ENCODE assay signal across 8 cellular contexts in the genomic region with DNA sequence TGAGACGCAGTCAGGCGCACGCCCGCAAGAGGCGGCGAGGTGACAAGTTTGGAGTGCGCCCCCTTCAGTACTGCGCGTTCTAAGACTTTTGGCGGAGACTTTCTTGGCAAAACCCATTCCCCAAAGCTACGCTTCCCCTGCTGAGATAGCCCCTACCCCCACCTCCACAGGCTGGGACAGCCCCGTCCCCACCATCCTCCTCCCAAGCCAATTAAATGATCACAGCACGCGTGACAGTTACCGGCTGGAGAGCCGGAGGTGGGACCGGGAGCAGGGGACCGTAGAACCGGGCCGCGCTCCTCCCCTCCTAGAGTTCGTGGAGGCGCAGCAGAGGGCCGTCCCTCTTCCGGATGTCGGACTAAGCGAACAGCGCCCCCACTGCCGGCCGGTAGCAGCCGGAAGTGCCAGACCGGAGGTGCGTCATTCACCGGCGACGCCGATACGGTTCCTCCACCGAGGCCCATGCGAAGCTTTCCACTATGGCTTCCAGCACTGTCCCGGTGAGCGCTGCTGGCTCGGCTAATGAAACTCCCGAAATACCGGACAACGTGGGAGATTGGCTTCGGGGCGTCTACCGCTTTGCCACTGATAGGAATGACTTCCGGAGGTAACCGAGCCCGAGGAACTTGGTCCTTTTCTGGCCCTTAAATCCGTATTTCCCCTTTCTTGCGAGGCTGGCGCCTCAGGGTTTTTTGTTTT. TPM values are rescaled to one million over a fixed set of nuclear protein-coding genes. Genes with fewer than 3 reads are reported as not detected.
DNase-seq lines count a peak whose midpoint lies in the region; ATAC-seq and TF ChIP-seq lines count a peak whose summit lies in the region.

A gene (plus strand): TSS at position 476 of the 699 bp plus-strand sequence. CDS start 4 bp downstream, at position 480.

- peaks cover 37% of the 10 kb centered on the region for H3K36me3 Mint-ChIP-seq in GM23338 (ENCODE audit: low read depth)
- peaks cover 11% of the 10 kb centered on the region for H3K36me3 Mint-ChIP-seq in natural killer cell treated with Interleukin-12 subunit alpha and Interleukin-12 subunit beta and Interleukin-15 and Interleukin-18, amount 100 ng/mL, for 72 hours

- H3K27ac ChIP-seq in GM23338 (ENCODE audit: low read depth) (peak within 1 kb of the TSS; percentile 96), fibroblast of lung (ENCODE audit: insufficient read depth, low read length) (peak within 1 kb of the TSS; percentile 97)

- peaks cover 13% of the 10 kb centered on the region; the same call in 1 of the 2 replicates for H3F3A ChIP-seq in GM23338 (replicated peaks; ENCODE audit: low read depth)

- peaks cover 5% of the 10 kb centered on the region; the same call in 1 of the 2 replicates for H4K20me1 ChIP-seq in GM23338 (replicated peaks; ENCODE audit: insufficient read depth)
- H4K20me1 ChIP-seq in fibroblast of lung (ENCODE audit: control insufficient read depth, extremely low read depth, insufficient read depth, low read length), result no peaks in the 10 kb centered on the region

- no peaks in the 10 kb centered on the region for H3K9me3 ChIP-seq in fibroblast of lung (ENCODE audit: control insufficient read depth, insufficient read depth, low read depth, low read length)

- peaks cover 38% of the 10 kb centered on the region for H3K27me3 ChIP-seq in GM23338 (ENCODE audit: insufficient read depth)
- H3K27me3 ChIP-seq in fibroblast of lung (ENCODE audit: control insufficient read depth, insufficient read depth, low read length), result no peaks in the 10 kb centered on the region

- H3K4me2 ChIP-seq in GM23338 (peak within 1 kb of the TSS; percentile 100), fibroblast of lung (ENCODE audit: extremely low read depth, insufficient read depth, low read length) (peak within 1 kb of the TSS; percentile 94)

- H3K9ac ChIP-seq in fibroblast of lung (ENCODE audit: insufficient read depth, low read length), result peak within 1 kb of the TSS; percentile 92

- peak within 1 kb of the TSS; percentile 94 for H3K4me3 Mint-ChIP-seq in GM23338
- peak within 1 kb of the TSS; percentile 95 for H3K4me3 Mint-ChIP-seq in natural killer cell treated with Interleukin-12 subunit alpha and Interleukin-12 subunit beta and Interleukin-15 and Interleukin-18, amount 100 ng/mL, for 72 hours

- H3K4me3 ChIP-seq in GM23338, result peak within 1 kb of the TSS; percentile 100
- peak within 1 kb of the TSS; percentile 98 to 100 (median 100) for H3K4me3 ChIP-seq in fibroblast of lung (replicated peaks in 1 of 4; ENCODE audit: control extremely low read depth in 1 of 4, insufficient read depth in 1 of 4, low read depth in 3 of 4, low read length in 4 of 4)

- H2AFZ ChIP-seq in GM23338 (peak within 1 kb of the TSS; percentile 94), fibroblast of lung (ENCODE audit: low read length) (peak within 1 kb of the TSS; percentile 88)

- TF ChIP-seq CTCF in GM23338 (conservative IDR thresholded peaks at IDR 0.05; ENCODE audit: low read depth in 2 of 2) (peak; percentile 77 to 80), fibroblast of lung (conservative IDR thresholded peaks at IDR 0.05 in 1 of 2, IDR thresholded peaks at IDR 0.05 in 1 of 2; ENCODE audit: low read depth in 1 of 2, low read length in 2 of 2) (peak; percentile 51 to 68)

- peaks cover 17% of the 10 kb centered on the region for H3K4me1 Mint-ChIP-seq in GM23338
- peaks cover 10% of the 10 kb centered on the region in 2 donors for H3K4me1 Mint-ChIP-seq in natural killer cell treated with Interleukin-12 subunit alpha and Interleukin-12 subunit beta and Interleukin-15 and Interleukin-18, amount 100 ng/mL, for 72 hours (ENCODE audit: low read depth in 2 of 2)

- peak; percentile 94 for DNase-seq in EL
- DNase-seq in GM23338 (ENCODE audit: low spot score), result peak; percentile 96
- DNase-seq in LHCN-M2 (ENCODE audit: low read depth), result peak; percentile 91
- peak; percentile 91 for DNase-seq in RPMI7951 (ENCODE audit: low read depth)
- peak; percentile 89 to 93 for DNase-seq in activated T-helper 1 cell treated with anti-CD3 and anti-CD28 coated beads, Interleukin-2, amount 50 U/mL, for 16 hours (ENCODE audit: low read depth in 1 of 2, low spot score in 1 of 2)
- peak; percentile 92 to 95 for DNase-seq in fibroblast of lung (ENCODE audit: low read depth in 2 of 2)
- peak; percentile 97 for DNase-seq in natural killer cell treated with Interleukin-12 subunit alpha and Interleukin-12 subunit beta and Interleukin-15 and Interleukin-18, amount 100 ng/mL, for 72 hours (ENCODE audit: low spot score)
- DNase-seq in stimulated activated naive CD8-positive, alpha-beta T cell treated with anti-CD3 and anti-CD28 coated beads, Interleukin-15, Interleukin-2, amounts not matched to agents 100 U/mL and 50 U/mL, for 24 hours, result peak; percentile 97

- peaks cover 13% of the 10 kb centered on the region for H3K4me1 ChIP-seq in GM23338 (ENCODE audit: insufficient read depth)
- peaks cover 4% of the 10 kb centered on the region for H3K4me1 ChIP-seq in fibroblast of lung (ENCODE audit: control insufficient read depth, extremely low read depth, insufficient read depth, low read length)

- peaks cover 22% of the 10 kb centered on the region for H3K79me2 ChIP-seq in GM23338 (replicated peaks; ENCODE audit: insufficient read depth)
- peaks cover 13% of the 10 kb centered on the region for H3K79me2 ChIP-seq in fibroblast of lung (ENCODE audit: control insufficient read depth, insufficient read depth, low read length)

- H3K27me3 Mint-ChIP-seq in GM23338 (ENCODE audit: insufficient read depth, low read depth, poor library complexity), result peaks cover 47% of the 10 kb centered on the region
- H3K27me3 Mint-ChIP-seq in natural killer cell treated with Interleukin-12 subunit alpha and Interleukin-12 subunit beta and Interleukin-15 and Interleukin-18, amount 100 ng/mL, for 72 hours, result no peaks in the 10 kb centered on the region

- H3K9me2 ChIP-seq in GM23338 (ENCODE audit: insufficient read depth), result no peaks in the 10 kb centered on the region

- H3K9me3 Mint-ChIP-seq in GM23338, result peaks cover 7% of the 10 kb centered on the region; the same call in 2 of the 3 replicates
- no peaks in the 10 kb centered on the region for H3K9me3 Mint-ChIP-seq in natural killer cell treated with Interleukin-12 subunit alpha and Interleukin-12 subunit beta and Interleukin-15 and Interleukin-18, amount 100 ng/mL, for 72 hours

- peak within 1 kb of the TSS; percentile 98 for H3K27ac Mint-ChIP-seq in GM23338
- peak within 1 kb of the TSS; percentile 91 for H3K27ac Mint-ChIP-seq in natural killer cell treated with Interleukin-12 subunit alpha and Interleukin-12 subunit beta and Interleukin-15 and Interleukin-18, amount 100 ng/mL, for 72 hours

- peak; percentile 74 for ATAC-seq in GM23338
- ATAC-seq in natural killer cell treated with Interleukin-12 subunit alpha and Interleukin-12 subunit beta and Interleukin-15 and Interleukin-18, amount 100 ng/mL, for 72 hours, result peak; percentile 91 to 92
- peak; percentile 91 for ATAC-seq in stimulated activated naive CD8-positive, alpha-beta T cell treated with anti-CD3 and anti-CD28 coated beads, Interleukin-15, Interleukin-2, amounts not matched to agents 100 U/mL and 50 U/mL, for 24 hours

- H3K36me3 ChIP-seq in GM23338 (ENCODE audit: insufficient read depth) (peaks cover 23% of the 10 kb centered on the region; the same call in 1 of the 2 replicates), fibroblast of lung (ENCODE audit: control insufficient read depth, insufficient read depth, low read length) (peaks cover 3% of the 10 kb centered on the region)

TF ChIP-seq in GM23338, 12 proteins besides CTCF, POLR2A, EP300 and RAD21 (continues in another document):
- TF ChIP-seq ZNF331 (CRISPR knock-in tag; IDR thresholded peaks at IDR 0.05; ENCODE audit: low read depth) (no peak), POLR2AphosphoS5 (IDR thresholded peaks at IDR 0.05; ENCODE audit: low read depth) (peak; percentile 91), CREB1 (CRISPR knock-in tag; IDR thresholded peaks at IDR 0.05; ENCODE audit: low read depth) (peak; percentile 97), ZNF114 (CRISPR knock-in tag; IDR thresholded peaks at IDR 0.05) (no peak), JUNB (IDR thresholded peaks at IDR 0.05; ENCODE audit: unreplicated experiment) (no peak)
- TF ChIP-seq, protein P1, sequence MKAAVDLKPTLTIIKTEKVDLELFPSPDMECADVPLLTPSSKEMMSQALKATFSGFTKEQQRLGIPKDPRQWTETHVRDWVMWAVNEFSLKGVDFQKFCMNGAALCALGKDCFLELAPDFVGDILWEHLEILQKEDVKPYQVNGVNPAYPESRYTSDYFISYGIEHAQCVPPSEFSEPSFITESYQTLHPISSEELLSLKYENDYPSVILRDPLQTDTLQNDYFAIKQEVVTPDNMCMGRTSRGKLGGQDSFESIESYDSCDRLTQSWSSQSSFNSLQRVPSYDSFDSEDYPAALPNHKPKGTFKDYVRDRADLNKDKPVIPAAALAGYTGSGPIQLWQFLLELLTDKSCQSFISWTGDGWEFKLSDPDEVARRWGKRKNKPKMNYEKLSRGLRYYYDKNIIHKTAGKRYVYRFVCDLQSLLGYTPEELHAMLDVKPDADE (IDR thresholded peaks at IDR 0.05), result peak; percentile 86

RNA-seq across cellular contexts. Expression of the gene that starts here (rescaled TPM):
- 180 and 195 TPM in 2 replicates for total RNA-seq in GM23338 (2014; rRNA removed; shearing (Covaris generic))
- polyA plus RNA-seq in GM23338 (2016; fragmentation: Nextera tagmentation; extraction: Ambion mirVana), result 357 and 372 TPM in 2 replicates
- total RNA-seq in LHCN-M2 (2014; rRNA removed), result 157 and 160 TPM in 2 replicates
- 293 TPM for polyA plus RNA-seq in LHCN-M2 (2012)
- 228 and 261 TPM in 2 replicates for total RNA-seq in RPMI7951 (2014; rRNA removed; shearing (Covaris generic))
- total RNA-seq in fibroblast of lung, result 53.4 and 54.7 TPM in 2 replicates
- polyA plus RNA-seq in fibroblast of lung, result 324 and 506 TPM in 2 replicates
- 245 and 334 TPM in 2 replicates for polyA plus RNA-seq in fibroblast of lung (2012)
- polyA minus RNA-seq in fibroblast of lung (ENCODE audit: low replicate concordance), result 15.6 and 70.5 TPM in 2 replicates
- 100 to 1,000 TPM; 208 to 284 TPM for total RNA-seq in natural killer cell treated with Interleukin-12 subunit alpha and Interleukin-12 subunit beta and Interleukin-15 and Interleukin-18, amount 100 ng/mL, for 72 hours

Comparison
In these comparisons a context has a peak if more than half of its experiments do, and no peak if none do; other contexts are left out.
1. Peak in every context shown above with its lines: DNase-seq, ATAC-seq, H3K4me3 ChIP-seq and H3K27ac ChIP-seq.